36 cellular contexts compared by ENCODE assay signal in the genomic region with DNA sequence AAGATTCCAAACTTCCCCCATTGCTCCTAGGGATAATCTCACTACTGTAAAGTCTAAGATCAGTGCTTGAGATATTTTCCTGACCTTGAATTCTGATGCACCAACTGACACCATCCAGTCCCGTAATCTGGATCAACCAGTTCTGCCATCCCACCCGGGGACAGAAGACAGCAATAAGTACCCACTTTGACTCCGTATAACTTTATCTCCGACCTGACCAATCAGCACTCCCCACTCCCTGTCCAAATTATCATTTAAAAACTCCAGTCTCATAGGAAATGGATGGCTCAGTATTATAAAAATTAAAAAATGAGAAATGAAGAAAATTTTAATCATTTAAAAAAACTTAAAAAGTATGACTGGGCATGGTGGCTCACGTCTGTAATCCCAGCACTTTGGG.
"Had no signal": no experiment of that assay in that cellular context is flagged by ENCODE, and none has a peak within 500 bp of the region (broad histone marks: within the 10 kb centered on the region; RNA-seq: fewer than 3 reads in every experiment).

No MANE protein-coding gene starts in this region.

- H3K9me3 ChIP-seq: MG63 had no signal

- H3K27me3 ChIP-seq: MG63 had no signal

- H3K4me3 ChIP-seq: MG63 had no signal

- H3K36me3 ChIP-seq: MG63 had no signal

- DNase-seq: Karpas-422, Kasumi-1, MG63, MM.1S, MV-4-11, NCI-H1048, NCI-H1092, NCI-H1092 treated with DMSO at 0.1 percent for 48 hours, NCI-H1105, NCI-H1105 treated with DMSO at 0.1 percent for 48 hours, NCI-H1417, NCI-H1417 treated with DMSO at 0.1 percent for 48 hours, NCI-H1436, NCI-H1436 treated with DMSO at 0.1 percent for 48 hours, NCI-H146, NCI-H1694, NCI-H1694 treated with DMSO at 0.1 percent for 48 hours, NCI-H187, NCI-H187 treated with DMSO at 0.1 percent for 48 hours, NCI-H1930, NCI-H2029, NCI-H2029 treated with DMSO at 0.1 percent for 48 hours, NCI-H2081, NCI-H2081 treated with DMSO at 0.1 percent for 48 hours, NCI-H2107, NCI-H2171, NCI-H2171 treated with DMSO at 0.1 percent for 48 hours, NCI-H2227 treated with DMSO at 0.1 percent for 48 hours, NCI-H226, NCI-H345, NCI-H446, NCI-H446 treated with DMSO at 0.1 percent for 48 hours, NCI-H510A, NCI-H510A treated with DMSO at 0.1 percent for 48 hours, NCI-H524, NCI-H524 treated with DMSO at 0.1 percent for 48 hours had no signal
